In the genomic region with DNA sequence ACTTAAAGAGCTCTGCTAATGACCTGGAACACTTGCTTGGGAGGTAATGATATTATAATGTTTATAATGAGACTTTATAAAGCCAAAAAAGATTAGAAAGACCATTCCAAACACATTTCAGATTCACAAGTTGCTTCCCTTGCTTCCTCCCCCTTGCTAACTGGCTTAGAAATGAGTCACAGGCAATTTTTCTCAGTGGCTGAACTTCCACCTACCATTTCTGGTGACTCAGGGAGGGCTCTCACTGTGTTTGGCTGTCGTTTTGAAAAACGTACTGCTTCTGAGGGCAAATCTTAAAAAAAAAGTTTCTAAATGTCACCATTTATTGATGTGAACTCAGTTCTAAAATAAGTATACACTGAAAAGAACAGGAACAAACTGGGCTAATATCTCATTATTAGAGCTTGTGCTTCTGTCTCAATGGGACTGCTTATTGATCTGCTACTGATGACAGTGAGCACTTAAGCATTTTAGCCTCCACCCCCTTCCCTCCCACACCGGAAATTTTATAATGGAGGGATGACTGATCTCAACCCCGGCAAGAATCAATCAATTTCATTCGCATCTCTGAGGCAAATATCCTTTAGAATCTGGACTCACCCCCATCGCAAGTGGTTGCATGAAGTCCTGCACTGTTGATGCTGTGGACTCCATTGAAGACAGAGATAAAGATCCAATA, we compare ENCODE assay signal across 12 cellular contexts.
A peak's percentile ranks its signal among the peaks of the same experiment; 100 is the strongest.
DNase-seq lines count a peak whose midpoint lies in the region; ATAC-seq, FAIRE-seq and TF ChIP-seq lines count a peak whose summit lies in the region.
"Had no signal": no experiment of that assay in that cellular context is flagged by ENCODE, and none has a peak within 500 bp of the region (broad histone marks: within the 10 kb centered on the region; RNA-seq: fewer than 3 reads in every experiment).

No MANE protein-coding gene starts in this region.

- peaks cover 15% of the 10 kb centered on the region for H3K4me1 ChIP-seq in ACC112 (ENCODE audit: control insufficient read depth, insufficient read depth, low read length, unreplicated experiment)

- H3K36me3 ChIP-seq in ACC112 (ENCODE audit: insufficient read depth, low read length): no peaks in the 10 kb centered on the region

- TF ChIP-seq CTCF in WI38 (IDR thresholded peaks at IDR 0.05; ENCODE audit: low read depth, low read length): no peak
- no peak for TF ChIP-seq CTCF in RWPE1 (conservative IDR thresholded peaks at IDR 0.05; ENCODE audit: low read depth)

- H2AFZ ChIP-seq in ACC112 (ENCODE audit: low read length, unreplicated experiment): peak overlapping the region; percentile 86

- peak; percentile 37 for DNase-seq in H54 (ENCODE audit: insufficient read length, low spot score)
- peak in 28 of 42 donors; percentile 3 to 79 (median 34) for DNase-seq in head of caudate nucleus
- no peak for DNase-seq in RWPE1 (ENCODE audit: low spot score)
- no peak for DNase-seq in DMS79 treated with DMSO at 0.1 percent for 48 hours (lab: John Stamatoyannopoulos, UW)
- DNase-seq in stimulated activated CD4-positive, alpha-beta T cell treated with anti-CD3 and anti-CD28 coated beads, Interleukin-1b, Interleukin-23, amount 100 ng/mL, for 48 hours: no peak
- DNase-seq: activated CD8-positive, alpha-beta memory T cell treated with anti-CD3 and anti-CD28 coated beads for 24 hours; activated naive CD8-positive, alpha-beta T cell treated with anti-CD3 and anti-CD28 coated beads, Interleukin-2, amount 10 ng/mL, durations not matched to agents 7 days and 5 days; C1 segment of cervical spinal cord; NCI-H1417 had no signal

- H3K4me3 ChIP-seq in ACC112 (ENCODE audit: low read depth, low read length) (peak overlapping the region; percentile 55; the same call in 1 of the 2 replicates), WI38 (ENCODE audit: low read depth, low read length) (peak overlapping the region; percentile 25; the same call in 1 of the 2 replicates)

- intact Hi-C loops in head of caudate nucleus (cut with DNase I): no loop called here

- CTCF ChIA-PET in RWPE1 (lab: Yijun Ruan, JAX): no interaction called here

- H3K27ac ChIP-seq in ACC112 (ENCODE audit: low read depth, low read length) (peak overlapping the region; percentile 80), RWPE1 (no peak overlapping the region)

- POLR2A ChIA-PET in RWPE1 (lab: Yijun Ruan, JAX; ENCODE audit: low non-redundant PET): no interaction called here

- H3K79me2 ChIP-seq in ACC112 (ENCODE audit: control insufficient read depth, insufficient read depth, low read length, unreplicated experiment): no peaks in the 10 kb centered on the region

- ATAC-seq in HG02588 (IDR thresholded peaks at IDR 0.05; ENCODE audit: unreplicated experiment): no peak

- FAIRE-seq in H54 (lab: Jason Lieb, UNC): peak; percentile 95

- TF ChIP-seq POLR2A in H54 (IDR thresholded peaks at IDR 0.05; ENCODE audit: low read depth, low read length): no peak

- H3K27me3 ChIP-seq in ACC112 (ENCODE audit: insufficient read depth, low read length): no peaks in the 10 kb centered on the region

Comparison
In these comparisons a context has a peak if more than half of its experiments do, and no peak if none do; other contexts are left out.
1. DNase-seq: peak in H54 (single experiment) and head of caudate nucleus (28 of 42); none in RWPE1 (single experiment), DMS79 treated with DMSO at 0.1 percent for 48 hours (single experiment) and stimulated activated CD4-positive, alpha-beta T cell treated with anti-CD3 and anti-CD28 coated beads, Interleukin-1b, Interleukin-23, amount 100 ng/mL, for 48 hours (single experiment).